Comparison of ENCODE assay signal across 10 cellular contexts in the genomic region with DNA sequence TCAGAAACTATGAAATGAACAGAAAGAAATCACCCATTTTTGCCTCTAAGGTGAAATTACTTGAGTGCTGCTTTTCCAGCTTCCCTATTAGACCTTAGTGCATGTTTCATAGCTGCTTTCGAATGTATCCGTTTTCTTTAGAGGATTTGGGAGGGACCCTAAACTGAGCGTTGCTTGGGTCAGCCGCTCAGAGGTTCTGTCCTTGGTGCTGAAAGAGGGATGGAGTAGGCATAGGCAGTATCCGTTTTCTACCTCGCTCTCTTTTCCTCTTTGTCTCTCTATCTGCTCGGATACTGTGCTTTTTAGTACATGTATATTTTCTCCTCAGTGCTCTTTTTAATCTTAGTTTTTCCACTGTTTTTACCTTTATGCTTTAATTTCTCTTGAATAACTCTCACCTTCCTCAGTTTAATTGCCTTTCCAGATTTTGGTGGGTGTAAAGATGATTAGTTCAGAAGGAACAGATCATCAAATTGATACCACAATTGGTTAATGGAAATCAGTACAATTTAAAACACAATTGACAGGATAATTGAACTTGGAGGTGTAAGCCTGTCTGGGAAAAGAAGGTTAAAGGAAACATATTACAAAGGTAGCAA. TPM values are rescaled to one million over a fixed set of nuclear protein-coding genes. Genes with fewer than 3 reads are reported as not detected.
DNase-seq lines count a peak whose midpoint lies in the region; ATAC-seq and TF ChIP-seq lines count a peak whose summit lies in the region.
"Had no signal": no experiment of that assay in that cellular context is flagged by ENCODE, and none has a peak within 500 bp of the region (broad histone marks: within the 10 kb centered on the region; RNA-seq: fewer than 3 reads in every experiment).

A gene (minus strand): TSS at position 283 of the 599 bp plus-strand sequence. CDS start 7,060 bp downstream, outside the sequence.

- peak; percentile 31 for DNase-seq in AG08396 (ENCODE audit: low spot score)
- peak; percentile 7 for DNase-seq in HFFc6
- DNase-seq in activated CD4-positive, alpha-beta memory T cell treated with anti-CD3 and anti-CD28 coated beads, Interleukin-2, amount 10 ng/mL, durations not matched to agents 7 days and 5 days = peak; percentile 24
- peak; percentile 72 for DNase-seq in iPS DF 4.7 (ENCODE audit: extremely low read depth, low spot score)
- no peak for DNase-seq in DMS79 (lab: John Stamatoyannopoulos, UW)
- no peak for DNase-seq in T-helper 2 cell treated with Interferon-gamma antibody and Interleukin-4, amounts not matched to agents 5 μg/mL and 100 μg/mL, for 36 hours (ENCODE audit: low spot score)
- DNase-seq: activated T-cell treated with anti-CD3 and anti-CD28 coated beads, Interleukin-2, amount 50 U/mL, for 24 hours; stimulated activated CD4-positive, alpha-beta T cell treated with anti-CD3 and anti-CD28 coated beads, Interleukin-1b, Interleukin-23, amount 100 ng/mL, for 48 hours had no signal

- no peak within 1 kb of the TSS for H3K4me3 Mint-ChIP-seq in HFFc6
- H3K4me3 Mint-ChIP-seq in activated CD4-positive, alpha-beta memory T cell treated with anti-CD3 and anti-CD28 coated beads, Interleukin-2, amount 10 ng/mL, durations not matched to agents 7 days and 5 days = no peak within 1 kb of the TSS
- H3K4me3 Mint-ChIP-seq in T-helper 2 cell treated with Interferon-gamma antibody and Interleukin-4, amounts not matched to agents 5 μg/mL and 100 μg/mL, for 36 hours = no peak within 1 kb of the TSS
- H3K4me3 Mint-ChIP-seq: activated T-cell treated with anti-CD3 and anti-CD28 coated beads, Interleukin-2, amount 50 U/mL, for 24 hours had no signal

- no peak within 1 kb of the TSS for H3K27ac Mint-ChIP-seq in HFFc6
- H3K27ac Mint-ChIP-seq in activated CD4-positive, alpha-beta memory T cell treated with anti-CD3 and anti-CD28 coated beads, Interleukin-2, amount 10 ng/mL, durations not matched to agents 7 days and 5 days = no peak within 1 kb of the TSS
- H3K27ac Mint-ChIP-seq in T-helper 2 cell treated with Interferon-gamma antibody and Interleukin-4, amounts not matched to agents 5 μg/mL and 100 μg/mL, for 36 hours = no peak within 1 kb of the TSS
- H3K27ac Mint-ChIP-seq: activated T-cell treated with anti-CD3 and anti-CD28 coated beads, Interleukin-2, amount 50 U/mL, for 24 hours had no signal

- CTCF ChIA-PET in activated CD4-positive, alpha-beta memory T cell treated with anti-CD3 and anti-CD28 coated beads, Interleukin-2, amount 10 ng/mL, durations not matched to agents 7 days and 5 days (lab: Charles Lee) = interaction anchor here (0.6 to 1.5 kb wide), 11 partner anchors 17 to 525 kb away, joined by 3 read pairs; no protein-coding TSS in a partner anchor

- peaks cover 5% of the 10 kb centered on the region; the same call in 1 of the 2 replicates for H3K4me1 Mint-ChIP-seq in HFFc6 (ENCODE audit: low read depth)
- peaks cover 3% of the 10 kb centered on the region for H3K4me1 Mint-ChIP-seq in activated CD4-positive, alpha-beta memory T cell treated with anti-CD3 and anti-CD28 coated beads, Interleukin-2, amount 10 ng/mL, durations not matched to agents 7 days and 5 days
- peaks cover 5% of the 10 kb centered on the region for H3K4me1 Mint-ChIP-seq in T-helper 2 cell treated with Interferon-gamma antibody and Interleukin-4, amounts not matched to agents 5 μg/mL and 100 μg/mL, for 36 hours (ENCODE audit: low read depth)

- H3K36me3 Mint-ChIP-seq in HFFc6 (ENCODE audit: low read depth) = no peaks in the 10 kb centered on the region
- no peaks in the 10 kb centered on the region for H3K36me3 Mint-ChIP-seq in activated CD4-positive, alpha-beta memory T cell treated with anti-CD3 and anti-CD28 coated beads, Interleukin-2, amount 10 ng/mL, durations not matched to agents 7 days and 5 days (ENCODE audit: low read depth)
- no peaks in the 10 kb centered on the region for H3K36me3 Mint-ChIP-seq in T-helper 2 cell treated with Interferon-gamma antibody and Interleukin-4, amounts not matched to agents 5 μg/mL and 100 μg/mL, for 36 hours (ENCODE audit: low read depth)

- peaks cover 8% of the 10 kb centered on the region; the same call in 1 of the 2 replicates for H3K27me3 Mint-ChIP-seq in HFFc6 (ENCODE audit: insufficient read depth)
- H3K27me3 Mint-ChIP-seq in activated CD4-positive, alpha-beta memory T cell treated with anti-CD3 and anti-CD28 coated beads, Interleukin-2, amount 10 ng/mL, durations not matched to agents 7 days and 5 days = peaks cover 14% of the 10 kb centered on the region
- H3K27me3 Mint-ChIP-seq in T-helper 2 cell treated with Interferon-gamma antibody and Interleukin-4, amounts not matched to agents 5 μg/mL and 100 μg/mL, for 36 hours (ENCODE audit: low read depth) = peaks cover 11% of the 10 kb centered on the region

- POLR2A ChIA-PET in activated CD4-positive, alpha-beta memory T cell treated with anti-CD3 and anti-CD28 coated beads, Interleukin-2, amount 10 ng/mL, durations not matched to agents 7 days and 5 days (lab: Charles Lee) = interaction anchor here (0.9 to 1.0 kb wide), 2 partner anchors 40 to 112 kb away, joined by 3 to 4 read pairs; no protein-coding TSS in a partner anchor

- ATAC-seq in GM21529 (IDR thresholded peaks at IDR 0.05; ENCODE audit: unreplicated experiment) (no peak), HG03280 (IDR thresholded peaks at IDR 0.05; ENCODE audit: unreplicated experiment) (no peak)

- TF ChIP-seq CTCF in HFFc6 (IDR thresholded peaks at IDR 0.05) = no peak

- no peaks in the 10 kb centered on the region for H3K9me3 Mint-ChIP-seq in HFFc6
- no peaks in the 10 kb centered on the region for H3K9me3 Mint-ChIP-seq in activated CD4-positive, alpha-beta memory T cell treated with anti-CD3 and anti-CD28 coated beads, Interleukin-2, amount 10 ng/mL, durations not matched to agents 7 days and 5 days
- H3K9me3 Mint-ChIP-seq in T-helper 2 cell treated with Interferon-gamma antibody and Interleukin-4, amounts not matched to agents 5 μg/mL and 100 μg/mL, for 36 hours = no peaks in the 10 kb centered on the region

RNA-seq across cellular contexts. Expression of the gene that starts here (rescaled TPM):
- total RNA-seq in HFFc6 (2021; fragmentation: NEBNext Ultra II Directional; extraction: Animal tissue kit (Norgen Biotek cat#: 25700)) = not detected
- total RNA-seq in activated CD4-positive, alpha-beta memory T cell treated with anti-CD3 and anti-CD28 coated beads, Interleukin-2, amount 10 ng/mL, durations not matched to agents 7 days and 5 days = not detected

Comparison
In these comparisons a context has a peak if more than half of its experiments do, and no peak if none do; other contexts are left out.
1. Peak in DNase-seq in HFFc6; RNA of the gene not detected or under 1 TPM.
2. Peak in DNase-seq in activated CD4-positive, alpha-beta memory T cell treated with anti-CD3 and anti-CD28 coated beads, Interleukin-2, amount 10 ng/mL, durations not matched to agents 7 days and 5 days; RNA of the gene not detected or under 1 TPM.
3. DNase-seq: peak in AG08396 (single experiment) and iPS DF 4.7 (single experiment); none in DMS79 (single experiment) and T-helper 2 cell treated with Interferon-gamma antibody and Interleukin-4, amounts not matched to agents 5 μg/mL and 100 μg/mL, for 36 hours (single experiment).